In the genomic region with DNA sequence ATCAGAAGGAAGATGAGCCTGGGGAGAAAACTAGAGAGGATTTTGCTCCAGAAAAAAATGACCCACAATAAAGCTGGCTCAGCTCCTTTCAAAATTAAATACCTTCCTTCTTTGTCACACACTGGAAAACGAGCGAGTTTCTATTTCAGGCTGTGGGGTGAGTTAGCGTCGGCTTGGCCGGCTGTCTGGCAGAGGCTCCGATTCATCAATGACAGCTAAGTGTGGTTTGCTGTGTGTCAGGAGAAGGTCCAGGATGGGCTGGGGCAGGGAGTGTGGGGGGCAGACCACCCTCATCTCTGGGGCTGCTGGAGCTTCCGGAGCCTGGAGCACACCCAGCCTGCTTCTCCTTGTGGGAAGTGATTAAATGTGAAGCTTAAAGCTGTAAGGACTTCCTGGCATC, we compare ENCODE assay signal across 1 cellular context.
TF ChIP-seq lines count a peak whose summit lies in the region.

No MANE protein-coding gene starts in this region.

TF ChIP-seq in SK-N-SH treated with all-trans-retinoic acid at 6 μM for 48 hours, 23 proteins besides CTCF, POLR2A, EP300 and RAD21 (continued from another document):
- TF ChIP-seq ARNTL (CRISPR knock-in tag; IDR thresholded peaks at IDR 0.05; ENCODE audit: borderline replicate concordance, low read depth), result no peak
- TF ChIP-seq ZC3H10 (CRISPR knock-in tag; IDR thresholded peaks at IDR 0.05), result no peak
- TF ChIP-seq PPARA (CRISPR knock-in tag; IDR thresholded peaks at IDR 0.05; ENCODE audit: borderline replicate concordance), result no peak
